In genomic region chr2:144520718-144521487, GRCh38 we compare ENCODE assay signal across 10 cellular contexts. TPM values are rescaled to one million over a fixed set of nuclear protein-coding genes. Genes with fewer than 3 reads are reported as not detected.
DNase-seq lines count a peak whose midpoint lies in the region; ATAC-seq and TF ChIP-seq lines count a peak whose summit lies in the region.
"Had no signal": no experiment of that assay in that cellular context is flagged by ENCODE, and none has a peak within 500 bp of the region (broad histone marks: within the 10 kb centered on the region; RNA-seq: fewer than 3 reads in every experiment).

No MANE protein-coding gene starts in this region.

- no peaks in the 10 kb centered on the region for H4K20me1 ChIP-seq in PC-3 (ENCODE audit: low read length)

- peaks cover 0 to 2% (median 0%) of the 10 kb centered on the region in 8 donors for H3K9me3 Mint-ChIP-seq in CD4-positive, alpha-beta memory T cell

- DNase-seq in CD1c-positive myeloid dendritic cell (ENCODE audit: extremely low spot score) (peak; percentile 59), PC-3 (no peak), fibroblast of peridontal ligament (ENCODE audit: extremely low read depth) (peak; percentile 93), pons (ENCODE audit: low spot score) (peak; percentile 87), NCI-H2029 (lab: John Stamatoyannopoulos, UW) (no peak), NCI-H146 (lab: John Stamatoyannopoulos, UW) (no peak)
- no peak for DNase-seq in CD4-positive, alpha-beta memory T cell
- DNase-seq: activated naive CD4-positive, alpha-beta T cell had no signal

- no peaks in the 10 kb centered on the region for H3K36me3 ChIP-seq in PC-3 (ENCODE audit: low read depth, low read length)
- H3K36me3 ChIP-seq in CD4-positive, alpha-beta memory T cell (ENCODE audit: insufficient read depth, low read length) = no peaks in the 10 kb centered on the region

- no peaks in the 10 kb centered on the region for H3F3A ChIP-seq in PC-3 (ENCODE audit: low read length, unreplicated experiment)

- H3K4me3 Mint-ChIP-seq in CD4-positive, alpha-beta memory T cell = peak overlapping the region in 1 of 8 donors; percentile 68

- no peaks in the 10 kb centered on the region for H3K9me3 ChIP-seq in PC-3 (ENCODE audit: low read length)
- no peaks in the 10 kb centered on the region for H3K9me3 ChIP-seq in CD4-positive, alpha-beta memory T cell (ENCODE audit: control insufficient read depth in 1 of 2, low read length in 2 of 2)

- H3K4me1 Mint-ChIP-seq in CD4-positive, alpha-beta memory T cell = peaks cover 13 to 24% (median 21%) of the 10 kb centered on the region in 4 donors

- H3K27me3 ChIP-seq in PC-3 (ENCODE audit: low read length) = peaks cover 42% of the 10 kb centered on the region
- H3K27me3 ChIP-seq in CD4-positive, alpha-beta memory T cell (ENCODE audit: insufficient read depth, low read length) = peaks cover 32% of the 10 kb centered on the region

- peaks cover 14% of the 10 kb centered on the region for H3K4me1 ChIP-seq in PC-3 (ENCODE audit: insufficient read depth, low read length)
- peaks cover 43% of the 10 kb centered on the region for H3K4me1 ChIP-seq in CD4-positive, alpha-beta memory T cell (ENCODE audit: insufficient read depth, low read length)

- no peak overlapping the region for H3K27ac ChIP-seq in PC-3 (ENCODE audit: low read length)
- no peak overlapping the region for H3K27ac ChIP-seq in CD4-positive, alpha-beta memory T cell (ENCODE audit: low read depth, low read length)

- POLR2A ChIA-PET in PC-3 (lab: Charles Lee; ENCODE audit: unreplicated experiment) = interaction anchor here (0.7 kb wide), 1 partner anchor 1927 kb away, joined by 3 read pairs; no protein-coding TSS in a partner anchor
- POLR2A ChIA-PET in CD4-positive, alpha-beta memory T cell (lab: Charles Lee; ENCODE audit: partially characterized antibody) = no interaction called here

- intact Hi-C loops in PC-3 (cut with micrococcal nuclease) = no loop called here
- intact Hi-C loops in CD4-positive, alpha-beta memory T cell (cut with micrococcal nuclease) = no loop called here

- peaks cover 27 to 42% of the 10 kb centered on the region in 2 donors for H3K27me3 Mint-ChIP-seq in CD4-positive, alpha-beta memory T cell

- H3K9me2 ChIP-seq in PC-3 (replicated peaks; ENCODE audit: low read length) = no peaks in the 10 kb centered on the region

- peak overlapping the region; percentile 46 for H3K4me2 ChIP-seq in PC-3 (ENCODE audit: low read length)

- H3K36me3 Mint-ChIP-seq in CD4-positive, alpha-beta memory T cell = peaks cover 3 to 4% of the 10 kb centered on the region in 2 donors

- BruUV-seq in PC-3 (replicated peaks; lab: Mats Ljungman, UMichigan) = no TSS peak

- H3K27ac Mint-ChIP-seq in CD4-positive, alpha-beta memory T cell = no peak overlapping the region

- CTCF ChIA-PET in PC-3 (lab: Charles Lee) = interaction anchor here (0.5 kb wide), 1 partner anchor 1232 kb away, joined by 3 read pairs; no protein-coding TSS in a partner anchor
- CTCF ChIA-PET in CD4-positive, alpha-beta memory T cell (lab: Charles Lee; ENCODE audit: partially characterized antibody) = interaction anchor here (2.0 kb wide), 1 partner anchor 10 kb away, joined by 4 read pairs; no protein-coding TSS in a partner anchor

- H3K4me3 ChIP-seq in PC-3 (ENCODE audit: low read length) = no peak overlapping the region
- no peak overlapping the region for H3K4me3 ChIP-seq in CD4-positive, alpha-beta memory T cell (ENCODE audit: low read length in 2 of 2)

- H3K79me2 ChIP-seq in PC-3 (ENCODE audit: low read length) = no peaks in the 10 kb centered on the region

- 0 out of 2 replicates have a peak overlapping the region, but pooled peaks have one; percentile 32 for H2AFZ ChIP-seq in PC-3 (ENCODE audit: low read length)

- TF ChIP-seq CTCF in PC-3 (conservative IDR thresholded peaks at IDR 0.05; ENCODE audit: low read depth, low read length) = no peak

- H3K9ac ChIP-seq in PC-3 (ENCODE audit: low read length) = no peak overlapping the region

- ATAC-seq in PC-3 (no peak), HG02840 (IDR thresholded peaks at IDR 0.05; ENCODE audit: low FRiP score, unreplicated experiment) (no peak)

RNA-seq across cellular contexts. Expression of gene ZEB2, which starts 1.0 kb away (rescaled TPM):
- total RNA-seq in PC-3 (2014; rRNA removed) = 0.69 and 1.1 TPM in 2 replicates
- total RNA-seq in CD4-positive, alpha-beta memory T cell = 1 to 10 TPM; 3.6 to 5.2 TPM
- 1 to 10 TPM in 1 of 2 donors, under 1 TPM in 1; 0.83 to 1.5 TPM for polyA plus RNA-seq in CD4-positive, alpha-beta memory T cell
- total RNA-seq: G401 had no signal

Comparison
In these comparisons a context has a peak if more than half of its experiments do, and no peak if none do; other contexts are left out.
1. DNase-seq: peak in CD1c-positive myeloid dendritic cell (single experiment), fibroblast of peridontal ligament (single experiment) and pons (single experiment); none in PC-3 (single experiment), CD4-positive, alpha-beta memory T cell (0 of 5), NCI-H2029 (single experiment) and NCI-H146 (single experiment).